ENCODE assay signal across 1 cellular context in the genomic region with DNA sequence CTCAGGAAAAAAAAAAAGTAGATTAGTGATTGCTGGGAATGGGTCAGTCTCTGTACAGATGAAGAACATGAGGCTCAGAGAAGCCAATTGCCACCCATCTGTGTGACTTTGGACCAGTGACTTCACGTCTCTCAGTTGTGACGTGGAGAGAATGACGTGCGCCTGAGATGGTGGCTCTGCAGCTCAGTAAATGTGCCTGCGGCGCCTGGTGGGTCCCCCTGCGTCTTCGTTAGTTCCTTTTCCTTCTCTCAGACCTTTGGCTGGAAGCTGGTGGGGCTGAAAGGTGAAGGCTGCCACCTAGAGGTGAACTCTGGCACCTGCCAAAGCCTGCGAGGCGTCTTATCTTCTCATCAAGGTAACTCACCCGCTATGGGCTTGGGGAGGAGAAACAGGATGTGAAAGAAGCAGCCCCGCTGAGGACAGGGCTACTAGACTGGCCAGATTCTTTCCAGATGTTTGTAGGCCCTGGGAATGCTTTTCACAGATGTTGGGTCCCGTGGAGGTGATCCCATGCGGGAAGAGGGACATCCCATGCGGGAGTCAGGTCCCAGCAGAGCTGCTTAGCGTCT.
TF ChIP-seq lines count a peak whose summit lies in the region.

No MANE protein-coding gene starts in this region.

TF ChIP-seq in HEK293, 187 proteins besides CTCF, POLR2A, EP300 and RAD21 (continued from another document):
- TF ChIP-seq, protein P1, sequence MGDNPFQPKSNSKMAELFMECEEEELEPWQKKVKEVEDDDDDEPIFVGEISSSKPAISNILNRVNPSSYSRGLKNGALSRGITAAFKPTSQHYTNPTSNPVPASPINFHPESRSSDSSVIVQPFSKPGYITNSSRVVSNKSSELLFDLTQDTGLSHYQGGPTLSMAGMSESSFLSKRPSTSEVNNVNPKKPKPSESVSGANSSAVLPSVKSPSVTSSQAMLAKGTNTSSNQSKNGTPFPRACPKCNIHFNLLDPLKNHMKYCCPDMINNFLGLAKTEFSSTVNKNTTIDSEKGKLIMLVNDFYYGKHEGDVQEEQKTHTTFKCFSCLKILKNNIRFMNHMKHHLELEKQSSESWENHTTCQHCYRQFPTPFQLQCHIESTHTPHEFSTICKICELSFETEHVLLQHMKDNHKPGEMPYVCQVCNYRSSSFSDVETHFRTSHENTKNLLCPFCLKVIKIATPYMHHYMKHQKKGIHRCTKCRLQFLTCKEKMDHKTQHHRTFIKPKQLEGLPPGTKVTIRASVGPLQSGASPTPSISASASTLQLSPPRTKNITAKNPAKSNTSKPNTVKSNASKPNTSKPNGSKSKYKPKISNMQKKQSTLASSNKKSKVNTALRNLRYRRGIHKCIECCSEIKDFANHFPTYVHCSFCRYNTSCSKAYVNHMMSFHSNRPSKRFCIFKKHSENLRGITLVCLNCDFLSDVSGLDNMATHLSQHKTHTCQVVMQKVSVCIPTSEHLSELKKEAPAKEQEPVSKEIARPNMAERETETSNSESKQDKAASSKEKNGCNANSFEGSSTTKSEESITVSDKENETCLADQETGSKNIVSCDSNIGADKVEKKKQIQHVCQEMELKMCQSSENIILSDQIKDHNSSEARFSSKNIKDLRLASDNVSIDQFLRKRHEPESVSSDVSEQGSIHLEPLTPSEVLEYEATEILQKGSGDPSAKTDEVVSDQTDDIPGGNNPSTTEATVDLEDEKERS (tag by site-specific recombination; IDR thresholded peaks at IDR 0.05): no peak
- no peak for TF ChIP-seq ZNF274 (IDR thresholded peaks at IDR 0.05; ENCODE audit: low read length)
- no peak for TF ChIP-seq ZNF274 (tag by site-specific recombination; IDR thresholded peaks at IDR 0.05; ENCODE audit: borderline replicate concordance)
- TF ChIP-seq SALL2 (tag by site-specific recombination; IDR thresholded peaks at IDR 0.05; ENCODE audit: borderline replicate concordance): no peak
- TF ChIP-seq ZFHX2 (tag by site-specific recombination; conservative IDR thresholded peaks at IDR 0.05): no peak
TF ChIP-seq in HEK293: peak in this region for 36.
